Comparison of ENCODE assay signal across 34 cellular contexts in genomic region chr6:85422996-85423395, GRCh38.
"Had no signal": no experiment of that assay in that cellular context is flagged by ENCODE, and none has a peak within 500 bp of the region (broad histone marks: within the 10 kb centered on the region; RNA-seq: fewer than 3 reads in every experiment).

No MANE protein-coding gene starts in this region.

- H3K9me3 Mint-ChIP-seq: central memory CD8-positive, alpha-beta T cell had no signal

- DNase-seq: activated B cell treated with CpG ODN at 0.5 μM for 24 hours; activated CD4-positive, alpha-beta T cell treated with anti-CD3 and anti-CD28 coated beads for 4 hours; activated CD4-positive, alpha-beta T cell treated with anti-CD3 and anti-CD28 coated beads, Interleukin-2, amount 50 U/mL, for 4 hours; activated CD4-positive, CD25-positive, alpha-beta regulatory T cell treated with anti-CD3 and anti-CD28 coated beads, Interleukin-2, amount 50 U/mL, for 72 hours; activated CD8-positive, alpha-beta T cell treated with anti-CD3 and anti-CD28 coated beads for 36 hours; activated effector memory CD4-positive, alpha-beta T cell treated with anti-CD3 and anti-CD28 coated beads, Interleukin-2, amount 50 U/mL, for 16 hours; activated naive CD4-positive, alpha-beta T cell; activated naive CD4-positive, alpha-beta T cell treated with anti-CD3 and anti-CD28 coated beads, Interleukin-2, amount 50 U/mL, for 16 hours; activated naive CD8-positive, alpha-beta T cell treated with anti-CD3 and anti-CD28 coated beads for 36 hours; activated T-cell treated with anti-CD3 and anti-CD28 coated beads, Interleukin-2, amount 50 U/mL, for 1 hour; activated T-cell treated with anti-CD3 and anti-CD28 coated beads, Interleukin-2, amount 50 U/mL, for 72 hours; Karpas-422; NCI-H1105; NCI-H1417 treated with DMSO at 0.1 percent for 48 hours; NCI-H1694; NCI-H1930; NCI-H2081 treated with DMSO at 0.1 percent for 48 hours; NCI-H345; NCI-H524 treated with DMSO at 0.1 percent for 48 hours; NK-92 treated with Interleukin-12 subunit alpha and Interleukin-12 subunit beta, amount 100 ng/mL, for 24 hours; PC-3; Peyer's patch; RPMI8226; SHP77 treated with DMSO at 0.1 percent for 48 hours; SW 1271; T-helper 1 cell; T-helper 2 cell; T-helper 9 cell had no signal

- H3K4me1 ChIP-seq: Peyer's patch had no signal

- H3K36me3 ChIP-seq: ascending aorta, cardiac muscle cell, Peyer's patch, SJSA1 had no signal

- H3K27ac ChIP-seq: cardiac muscle cell, Peyer's patch, VCaP had no signal

- H3K27me3 Mint-ChIP-seq: activated B cell treated with CpG ODN at 0.5 μM for 24 hours; activated CD8-positive, alpha-beta T cell treated with anti-CD3 and anti-CD28 coated beads for 36 hours; activated naive CD8-positive, alpha-beta T cell treated with anti-CD3 and anti-CD28 coated beads for 36 hours; central memory CD8-positive, alpha-beta T cell had no signal

- H3K27ac Mint-ChIP-seq: activated B cell treated with CpG ODN at 0.5 μM for 24 hours; activated CD8-positive, alpha-beta T cell treated with anti-CD3 and anti-CD28 coated beads for 36 hours; activated naive CD8-positive, alpha-beta T cell treated with anti-CD3 and anti-CD28 coated beads for 36 hours; activated T-cell treated with anti-CD3 and anti-CD28 coated beads, Interleukin-2, amount 50 U/mL, for 72 hours; activated T-helper 17 cell treated with anti-CD3 and anti-CD28 coated beads, Interleukin-2, amount 50 U/mL, for 72 hours had no signal

- H3K4me3 Mint-ChIP-seq: activated B cell treated with CpG ODN at 0.5 μM for 24 hours; activated CD8-positive, alpha-beta T cell treated with anti-CD3 and anti-CD28 coated beads for 36 hours; activated naive CD8-positive, alpha-beta T cell treated with anti-CD3 and anti-CD28 coated beads for 36 hours; activated T-cell treated with anti-CD3 and anti-CD28 coated beads, Interleukin-2, amount 50 U/mL, for 72 hours; activated T-helper 17 cell treated with anti-CD3 and anti-CD28 coated beads, Interleukin-2, amount 50 U/mL, for 72 hours; central memory CD8-positive, alpha-beta T cell had no signal

- ATAC-seq: activated CD8-positive, alpha-beta T cell treated with anti-CD3 and anti-CD28 coated beads for 36 hours; activated T-cell treated with anti-CD3 and anti-CD28 coated beads, Interleukin-2, amount 50 U/mL, for 72 hours; activated T-helper 17 cell treated with anti-CD3 and anti-CD28 coated beads, Interleukin-2, amount 50 U/mL, for 72 hours; PC-3 had no signal

- H3K27me3 ChIP-seq: ascending aorta, cardiac muscle cell, Peyer's patch, SJSA1 had no signal

- H3K4me3 ChIP-seq: ascending aorta, cardiac muscle cell, Peyer's patch, SJSA1 had no signal
